ENCODE assay signal across 1 cellular context in the genomic region with DNA sequence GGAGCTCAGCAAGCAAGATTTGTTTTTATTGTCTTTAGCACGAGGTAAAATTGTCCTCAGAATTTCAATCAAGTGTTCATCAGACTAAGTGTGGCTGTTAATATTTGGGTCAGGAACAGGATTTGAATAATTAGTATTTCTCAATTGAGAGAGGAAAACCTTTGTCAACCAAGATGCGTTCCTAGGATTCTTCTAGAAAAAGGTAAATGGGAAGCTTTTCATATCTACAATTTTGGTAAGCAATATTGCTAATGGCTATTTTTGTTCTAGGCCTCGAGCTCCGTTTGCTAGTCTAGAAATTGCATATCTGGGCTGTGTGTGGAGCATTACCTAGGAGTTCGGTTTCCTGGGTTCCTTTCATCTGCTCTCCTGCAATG.
TF ChIP-seq lines count a peak whose summit lies in the region.

No MANE protein-coding gene starts in this region.

TF ChIP-seq in WTC11, 78 proteins besides CTCF, POLR2A, EP300 and RAD21 (continued from another document):
- TF ChIP-seq, protein P1, sequence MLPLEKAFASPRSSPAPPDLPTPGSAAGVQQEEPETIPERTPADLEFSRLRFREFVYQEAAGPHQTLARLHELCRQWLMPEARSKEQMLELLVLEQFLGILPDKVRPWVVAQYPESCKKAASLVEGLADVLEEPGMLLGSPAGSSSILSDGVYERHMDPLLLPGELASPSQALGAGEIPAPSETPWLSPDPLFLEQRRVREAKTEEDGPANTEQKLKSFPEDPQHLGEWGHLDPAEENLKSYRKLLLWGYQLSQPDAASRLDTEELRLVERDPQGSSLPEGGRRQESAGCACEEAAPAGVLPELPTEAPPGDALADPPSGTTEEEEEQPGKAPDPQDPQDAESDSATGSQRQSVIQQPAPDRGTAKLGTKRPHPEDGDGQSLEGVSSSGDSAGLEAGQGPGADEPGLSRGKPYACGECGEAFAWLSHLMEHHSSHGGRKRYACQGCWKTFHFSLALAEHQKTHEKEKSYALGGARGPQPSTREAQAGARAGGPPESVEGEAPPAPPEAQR (CRISPR knock-in tag; IDR thresholded peaks at IDR 0.05) = no peak
- TF ChIP-seq, protein P2, sequence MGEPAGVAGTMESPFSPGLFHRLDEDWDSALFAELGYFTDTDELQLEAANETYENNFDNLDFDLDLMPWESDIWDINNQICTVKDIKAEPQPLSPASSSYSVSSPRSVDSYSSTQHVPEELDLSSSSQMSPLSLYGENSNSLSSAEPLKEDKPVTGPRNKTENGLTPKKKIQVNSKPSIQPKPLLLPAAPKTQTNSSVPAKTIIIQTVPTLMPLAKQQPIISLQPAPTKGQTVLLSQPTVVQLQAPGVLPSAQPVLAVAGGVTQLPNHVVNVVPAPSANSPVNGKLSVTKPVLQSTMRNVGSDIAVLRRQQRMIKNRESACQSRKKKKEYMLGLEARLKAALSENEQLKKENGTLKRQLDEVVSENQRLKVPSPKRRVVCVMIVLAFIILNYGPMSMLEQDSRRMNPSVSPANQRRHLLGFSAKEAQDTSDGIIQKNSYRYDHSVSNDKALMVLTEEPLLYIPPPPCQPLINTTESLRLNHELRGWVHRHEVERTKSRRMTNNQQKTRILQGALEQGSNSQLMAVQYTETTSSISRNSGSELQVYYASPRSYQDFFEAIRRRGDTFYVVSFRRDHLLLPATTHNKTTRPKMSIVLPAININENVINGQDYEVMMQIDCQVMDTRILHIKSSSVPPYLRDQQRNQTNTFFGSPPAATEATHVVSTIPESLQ (CRISPR knock-in tag; IDR thresholded peaks at IDR 0.05) = no peak
- TF ChIP-seq SMAD4 (CRISPR knock-in tag; IDR thresholded peaks at IDR 0.05) (no peak), GABPB1 (CRISPR knock-in tag; IDR thresholded peaks at IDR 0.05) (no peak), ATF1 (CRISPR knock-in tag; IDR thresholded peaks at IDR 0.05) (no peak), ZNF317 (CRISPR knock-in tag; IDR thresholded peaks at IDR 0.05; ENCODE audit: borderline replicate concordance, low read depth) (no peak), ZNF416 (CRISPR knock-in tag; IDR thresholded peaks at IDR 0.05) (no peak), PRRX2 (CRISPR knock-in tag; IDR thresholded peaks at IDR 0.05) (no peak), TEAD4 (CRISPR knock-in tag; IDR thresholded peaks at IDR 0.05) (no peak), GRHL2 (CRISPR knock-in tag; IDR thresholded peaks at IDR 0.05; ENCODE audit: insufficient replicate concordance, severe bottlenecking) (no peak), RORB (CRISPR knock-in tag; IDR thresholded peaks at IDR 0.05) (no peak)
- TF ChIP-seq, protein P3, sequence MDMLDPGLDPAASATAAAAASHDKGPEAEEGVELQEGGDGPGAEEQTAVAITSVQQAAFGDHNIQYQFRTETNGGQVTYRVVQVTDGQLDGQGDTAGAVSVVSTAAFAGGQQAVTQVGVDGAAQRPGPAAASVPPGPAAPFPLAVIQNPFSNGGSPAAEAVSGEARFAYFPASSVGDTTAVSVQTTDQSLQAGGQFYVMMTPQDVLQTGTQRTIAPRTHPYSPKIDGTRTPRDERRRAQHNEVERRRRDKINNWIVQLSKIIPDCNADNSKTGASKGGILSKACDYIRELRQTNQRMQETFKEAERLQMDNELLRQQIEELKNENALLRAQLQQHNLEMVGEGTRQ (CRISPR knock-in tag; IDR thresholded peaks at IDR 0.05) = no peak
- TF ChIP-seq, protein P4, sequence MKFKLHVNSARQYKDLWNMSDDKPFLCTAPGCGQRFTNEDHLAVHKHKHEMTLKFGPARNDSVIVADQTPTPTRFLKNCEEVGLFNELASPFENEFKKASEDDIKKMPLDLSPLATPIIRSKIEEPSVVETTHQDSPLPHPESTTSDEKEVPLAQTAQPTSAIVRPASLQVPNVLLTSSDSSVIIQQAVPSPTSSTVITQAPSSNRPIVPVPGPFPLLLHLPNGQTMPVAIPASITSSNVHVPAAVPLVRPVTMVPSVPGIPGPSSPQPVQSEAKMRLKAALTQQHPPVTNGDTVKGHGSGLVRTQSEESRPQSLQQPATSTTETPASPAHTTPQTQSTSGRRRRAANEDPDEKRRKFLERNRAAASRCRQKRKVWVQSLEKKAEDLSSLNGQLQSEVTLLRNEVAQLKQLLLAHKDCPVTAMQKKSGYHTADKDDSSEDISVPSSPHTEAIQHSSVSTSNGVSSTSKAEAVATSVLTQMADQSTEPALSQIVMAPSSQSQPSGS (CRISPR knock-in tag; IDR thresholded peaks at IDR 0.05; ENCODE audit: borderline replicate concordance, low read depth) = no peak
- TF ChIP-seq, protein P5, sequence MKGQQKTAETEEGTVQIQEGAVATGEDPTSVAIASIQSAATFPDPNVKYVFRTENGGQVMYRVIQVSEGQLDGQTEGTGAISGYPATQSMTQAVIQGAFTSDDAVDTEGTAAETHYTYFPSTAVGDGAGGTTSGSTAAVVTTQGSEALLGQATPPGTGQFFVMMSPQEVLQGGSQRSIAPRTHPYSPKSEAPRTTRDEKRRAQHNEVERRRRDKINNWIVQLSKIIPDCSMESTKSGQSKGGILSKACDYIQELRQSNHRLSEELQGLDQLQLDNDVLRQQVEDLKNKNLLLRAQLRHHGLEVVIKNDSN (CRISPR knock-in tag; IDR thresholded peaks at IDR 0.05) = no peak
- TF ChIP-seq, protein P6, sequence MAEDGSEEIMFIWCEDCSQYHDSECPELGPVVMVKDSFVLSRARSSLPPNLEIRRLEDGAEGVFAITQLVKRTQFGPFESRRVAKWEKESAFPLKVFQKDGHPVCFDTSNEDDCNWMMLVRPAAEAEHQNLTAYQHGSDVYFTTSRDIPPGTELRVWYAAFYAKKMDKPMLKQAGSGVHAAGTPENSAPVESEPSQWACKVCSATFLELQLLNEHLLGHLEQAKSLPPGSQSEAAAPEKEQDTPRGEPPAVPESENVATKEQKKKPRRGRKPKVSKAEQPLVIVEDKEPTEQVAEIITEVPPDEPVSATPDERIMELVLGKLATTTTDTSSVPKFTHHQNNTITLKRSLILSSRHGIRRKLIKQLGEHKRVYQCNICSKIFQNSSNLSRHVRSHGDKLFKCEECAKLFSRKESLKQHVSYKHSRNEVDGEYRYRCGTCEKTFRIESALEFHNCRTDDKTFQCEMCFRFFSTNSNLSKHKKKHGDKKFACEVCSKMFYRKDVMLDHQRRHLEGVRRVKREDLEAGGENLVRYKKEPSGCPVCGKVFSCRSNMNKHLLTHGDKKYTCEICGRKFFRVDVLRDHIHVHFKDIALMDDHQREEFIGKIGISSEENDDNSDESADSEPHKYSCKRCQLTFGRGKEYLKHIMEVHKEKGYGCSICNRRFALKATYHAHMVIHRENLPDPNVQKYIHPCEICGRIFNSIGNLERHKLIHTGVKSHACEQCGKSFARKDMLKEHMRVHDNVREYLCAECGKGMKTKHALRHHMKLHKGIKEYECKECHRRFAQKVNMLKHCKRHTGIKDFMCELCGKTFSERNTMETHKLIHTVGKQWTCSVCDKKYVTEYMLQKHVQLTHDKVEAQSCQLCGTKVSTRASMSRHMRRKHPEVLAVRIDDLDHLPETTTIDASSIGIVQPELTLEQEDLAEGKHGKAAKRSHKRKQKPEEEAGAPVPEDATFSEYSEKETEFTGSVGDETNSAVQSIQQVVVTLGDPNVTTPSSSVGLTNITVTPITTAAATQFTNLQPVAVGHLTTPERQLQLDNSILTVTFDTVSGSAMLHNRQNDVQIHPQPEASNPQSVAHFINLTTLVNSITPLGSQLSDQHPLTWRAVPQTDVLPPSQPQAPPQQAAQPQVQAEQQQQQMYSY (CRISPR knock-in tag; IDR thresholded peaks at IDR 0.05) = no peak
